31 cellular contexts compared by ENCODE assay signal in the genomic region with DNA sequence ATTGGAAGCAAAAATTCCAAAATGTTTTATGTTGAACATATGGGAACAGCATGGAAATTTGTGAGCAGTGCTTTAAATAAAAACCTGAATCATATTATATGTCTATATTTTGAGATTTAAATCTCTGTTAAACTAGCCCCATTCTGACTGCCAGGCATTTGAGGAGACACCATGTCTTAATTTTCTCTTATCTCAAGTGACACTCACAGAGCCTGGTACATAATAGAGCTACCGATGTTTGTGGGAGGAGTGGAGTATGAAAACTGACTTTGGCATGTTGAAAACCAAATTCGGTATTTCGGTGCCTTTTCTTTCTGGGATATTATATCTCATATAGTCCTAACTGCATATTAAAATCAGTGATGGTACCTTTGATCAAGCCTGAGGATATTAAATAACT.
DNase-seq lines count a peak whose midpoint lies in the region; ATAC-seq and TF ChIP-seq lines count a peak whose summit lies in the region.
"Had no signal": no experiment of that assay in that cellular context is flagged by ENCODE, and none has a peak within 500 bp of the region (broad histone marks: within the 10 kb centered on the region; RNA-seq: fewer than 3 reads in every experiment).

No MANE protein-coding gene starts in this region.

- TF ChIP-seq RAD21 in SK-N-SH (IDR thresholded peaks at IDR 0.05; ENCODE audit: low read length) = no peak

- no peak overlapping the region for H3K27ac ChIP-seq in SK-N-SH (ENCODE audit: low read depth in 2 of 2, low read length in 1 of 2)
- H3K27ac ChIP-seq: 22Rv1; A549; BLaER1; BLaER1 treated with 17β-estradiol and CSF1 and Interleukin-3, amounts not matched to agents 10 nM and 100 nM; C4-2B had no signal

- no peaks in the 10 kb centered on the region; a peak in 1 of 4 replicates for H3K4me1 ChIP-seq in SK-N-SH (ENCODE audit: control insufficient read depth in 1 of 2, insufficient read depth in 2 of 2, low read depth in 1 of 2, low read length in 1 of 2)
- H3K4me1 ChIP-seq: A549; BE2C; BLaER1; BLaER1 treated with 17β-estradiol and CSF1 and Interleukin-3, amounts not matched to agents 10 nM and 100 nM had no signal

- H4K20me1 ChIP-seq in SK-N-SH (ENCODE audit: insufficient read depth) = no peaks in the 10 kb centered on the region
- H4K20me1 ChIP-seq: BLaER1; BLaER1 treated with 17β-estradiol and CSF1 and Interleukin-3, amounts not matched to agents 10 nM and 100 nM had no signal

- no peaks in the 10 kb centered on the region for H3K9me2 ChIP-seq in SK-N-SH

- no peak overlapping the region for H2AFZ ChIP-seq in SK-N-SH (ENCODE audit: low read depth)

- 49% methylated on average over 3 of the region's 3 CpGs for WGBS in SK-N-SH (ENCODE audit: low lambda C conversion rate)

- POLR2A ChIA-PET in SK-N-SH (lab: Yijun Ruan, JAX) = no interaction called here

- no peak for TF ChIP-seq CTCF in SK-N-SH (IDR thresholded peaks at IDR 0.05)

- H3K36me3 ChIP-seq in SK-N-SH (replicated peaks in 1 of 2; ENCODE audit: control insufficient read depth in 1 of 2, insufficient read depth in 2 of 2, low read length in 1 of 2) = no peaks in the 10 kb centered on the region
- H3K36me3 ChIP-seq: BE2C; BLaER1; BLaER1 treated with 17β-estradiol and CSF1 and Interleukin-3, amounts not matched to agents 10 nM and 100 nM had no signal

- no peak for TF ChIP-seq EP300 in SK-N-SH (IDR thresholded peaks at IDR 0.05; ENCODE audit: borderline replicate concordance in 1 of 2, low read depth in 1 of 2, low read length in 1 of 2)

- H3K9me3 ChIP-seq in SK-N-SH = no peaks in the 10 kb centered on the region
- H3K9me3 ChIP-seq: A549; BE2C; BLaER1; BLaER1 treated with 17β-estradiol and CSF1 and Interleukin-3, amounts not matched to agents 10 nM and 100 nM; Caco-2 had no signal

- no peak overlapping the region for H3K4me3 ChIP-seq in SK-N-SH (ENCODE audit: low read depth in 2 of 2, low read length in 1 of 2)
- H3K4me3 ChIP-seq: A549; BLaER1; BLaER1 treated with 17β-estradiol and CSF1 and Interleukin-3, amounts not matched to agents 10 nM and 100 nM had no signal

- DNase-seq in SK-N-SH = no peak
- no peak for DNase-seq in Right ventricle myocardium superior
- DNase-seq in left cardiac atrium = no peak
- no peak for DNase-seq in left ventricle myocardium superior
- DNase-seq in cardiac septum (ENCODE audit: low spot score) = no peak
- DNase-seq: 8988T; ACHN; AML-193; BE2C; C1 segment of cervical spinal cord; Caco-2; Calu3; CD4-positive, alpha-beta memory T cell; CD4-positive, alpha-beta T cell; CD4-positive, CD25-positive, alpha-beta regulatory T cell; CD8-positive, alpha-beta memory T cell; CD8-positive, alpha-beta T cell; COR-L47; DMS 273 treated with DMSO at 0.1 percent for 48 hours; DMS153; DMS53; DMS79; DMS79 treated with DMSO at 0.1 percent for 48 hours; DND-41; EL had no signal

- no peak for ATAC-seq in SK-N-SH treated with all-trans-retinoic acid at 6 μM for 48 hours
- ATAC-seq in Right ventricle myocardium superior (ENCODE audit: poor library complexity) = peak; percentile 63
- no peak for ATAC-seq in left cardiac atrium
- peak; percentile 53 for ATAC-seq in left ventricle myocardium superior
- ATAC-seq: A549; CD8-positive, alpha-beta T cell had no signal

- H3K4me2 ChIP-seq in SK-N-SH = no peak overlapping the region
- H3K4me2 ChIP-seq: A549; BLaER1; BLaER1 treated with 17β-estradiol and CSF1 and Interleukin-3, amounts not matched to agents 10 nM and 100 nM had no signal

- H3K27me3 ChIP-seq in SK-N-SH (ENCODE audit: insufficient read depth) = no peaks in the 10 kb centered on the region
- H3K27me3 ChIP-seq: BE2C; BLaER1; BLaER1 treated with 17β-estradiol and CSF1 and Interleukin-3, amounts not matched to agents 10 nM and 100 nM had no signal

- CTCF ChIA-PET in SK-N-SH (lab: Yijun Ruan, JAX) = interaction anchor here (1.3 kb wide), 1 partner anchor 10 kb away, joined by 3 read pairs; no protein-coding TSS in a partner anchor

- intact Hi-C loops in Right ventricle myocardium superior (cut with DNase I) = no loop called here
- intact Hi-C loops in left cardiac atrium (cut with DNase I) = no loop called here
- intact Hi-C loops in left ventricle myocardium superior (cut with micrococcal nuclease) = no loop called here
- intact Hi-C loops in cardiac septum (cut with DNase I) = no loop called here

- H3K9ac ChIP-seq in SK-N-SH = no peak overlapping the region
- H3K9ac ChIP-seq: BLaER1; BLaER1 treated with 17β-estradiol and CSF1 and Interleukin-3, amounts not matched to agents 10 nM and 100 nM had no signal

- H3F3A ChIP-seq in SK-N-SH (replicated peaks; ENCODE audit: insufficient read depth) = no peaks in the 10 kb centered on the region

- H3K79me2 ChIP-seq in SK-N-SH (ENCODE audit: insufficient read depth) = no peaks in the 10 kb centered on the region

TF ChIP-seq in SK-N-SH, 30 proteins besides CTCF, POLR2A, EP300 and RAD21:
- TF ChIP-seq TCF12 (IDR thresholded peaks at IDR 0.05) = no peak
- TF ChIP-seq FOXM1 (IDR thresholded peaks at IDR 0.05; ENCODE audit: low read depth) = no peak
- TF ChIP-seq GATA2 (CRISPR knock-in tag; IDR thresholded peaks at IDR 0.05) = peak; percentile 24; the same call in 1 of the 2 replicates
- TF ChIP-seq, protein P1, sequence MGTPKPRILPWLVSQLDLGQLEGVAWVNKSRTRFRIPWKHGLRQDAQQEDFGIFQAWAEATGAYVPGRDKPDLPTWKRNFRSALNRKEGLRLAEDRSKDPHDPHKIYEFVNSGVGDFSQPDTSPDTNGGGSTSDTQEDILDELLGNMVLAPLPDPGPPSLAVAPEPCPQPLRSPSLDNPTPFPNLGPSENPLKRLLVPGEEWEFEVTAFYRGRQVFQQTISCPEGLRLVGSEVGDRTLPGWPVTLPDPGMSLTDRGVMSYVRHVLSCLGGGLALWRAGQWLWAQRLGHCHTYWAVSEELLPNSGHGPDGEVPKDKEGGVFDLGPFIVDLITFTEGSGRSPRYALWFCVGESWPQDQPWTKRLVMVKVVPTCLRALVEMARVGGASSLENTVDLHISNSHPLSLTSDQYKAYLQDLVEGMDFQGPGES (IDR thresholded peaks at IDR 0.05; ENCODE audit: low read depth, low read length) = no peak
- TF ChIP-seq, protein P2, sequence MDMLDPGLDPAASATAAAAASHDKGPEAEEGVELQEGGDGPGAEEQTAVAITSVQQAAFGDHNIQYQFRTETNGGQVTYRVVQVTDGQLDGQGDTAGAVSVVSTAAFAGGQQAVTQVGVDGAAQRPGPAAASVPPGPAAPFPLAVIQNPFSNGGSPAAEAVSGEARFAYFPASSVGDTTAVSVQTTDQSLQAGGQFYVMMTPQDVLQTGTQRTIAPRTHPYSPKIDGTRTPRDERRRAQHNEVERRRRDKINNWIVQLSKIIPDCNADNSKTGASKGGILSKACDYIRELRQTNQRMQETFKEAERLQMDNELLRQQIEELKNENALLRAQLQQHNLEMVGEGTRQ (IDR thresholded peaks at IDR 0.05; ENCODE audit: borderline replicate concordance, low read depth, low read length) = no peak

TF ChIP-seq in SK-N-SH treated with all-trans-retinoic acid at 6 μM for 48 hours, 23 proteins besides CTCF, POLR2A, EP300 and RAD21:
- TF ChIP-seq GLIS3 (CRISPR knock-in tag; IDR thresholded peaks at IDR 0.05) (no peak), RARB (CRISPR knock-in tag; IDR thresholded peaks at IDR 0.05) (no peak), ZC3H10 (CRISPR knock-in tag; IDR thresholded peaks at IDR 0.05) (no peak), CSDC2 (CRISPR knock-in tag; IDR thresholded peaks at IDR 0.05) (no peak), TOX (CRISPR knock-in tag; IDR thresholded peaks at IDR 0.05; ENCODE audit: borderline replicate concordance) (no peak), PPARA (CRISPR knock-in tag; IDR thresholded peaks at IDR 0.05; ENCODE audit: borderline replicate concordance) (no peak), ZFP3 (CRISPR knock-in tag; IDR thresholded peaks at IDR 0.05) (no peak), SNAI2 (CRISPR knock-in tag; IDR thresholded peaks at IDR 0.05) (no peak), BACH2 (CRISPR knock-in tag; IDR thresholded peaks at IDR 0.05; ENCODE audit: borderline replicate concordance) (no peak)
- TF ChIP-seq, protein P3, sequence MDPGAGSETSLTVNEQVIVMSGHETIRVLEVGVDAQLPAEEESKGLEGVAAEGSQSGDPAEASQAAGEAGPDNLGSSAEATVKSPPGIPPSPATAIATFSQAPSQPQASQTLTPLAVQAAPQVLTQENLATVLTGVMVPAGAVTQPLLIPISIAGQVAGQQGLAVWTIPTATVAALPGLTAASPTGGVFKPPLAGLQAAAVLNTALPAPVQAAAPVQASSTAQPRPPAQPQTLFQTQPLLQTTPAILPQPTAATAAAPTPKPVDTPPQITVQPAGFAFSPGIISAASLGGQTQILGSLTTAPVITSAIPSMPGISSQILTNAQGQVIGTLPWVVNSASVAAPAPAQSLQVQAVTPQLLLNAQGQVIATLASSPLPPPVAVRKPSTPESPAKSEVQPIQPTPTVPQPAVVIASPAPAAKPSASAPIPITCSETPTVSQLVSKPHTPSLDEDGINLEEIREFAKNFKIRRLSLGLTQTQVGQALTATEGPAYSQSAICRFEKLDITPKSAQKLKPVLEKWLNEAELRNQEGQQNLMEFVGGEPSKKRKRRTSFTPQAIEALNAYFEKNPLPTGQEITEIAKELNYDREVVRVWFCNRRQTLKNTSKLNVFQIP (CRISPR knock-in tag; IDR thresholded peaks at IDR 0.05; ENCODE audit: borderline replicate concordance, low read depth) = no peak

Comparison
In these comparisons a context has a peak if more than half of its experiments do, and no peak if none do; other contexts are left out.
1. ATAC-seq: peak in Right ventricle myocardium superior (single experiment) and left ventricle myocardium superior (single experiment); none in SK-N-SH treated with all-trans-retinoic acid at 6 μM for 48 hours (single experiment) and left cardiac atrium (0 of 2).